1 cellular context compared by ENCODE assay signal in genomic region chr21:39885119-39885848, GRCh38.
TF ChIP-seq lines count a peak whose summit lies in the region.

No MANE protein-coding gene starts in this region.

TF ChIP-seq in GM23338, 12 proteins besides CTCF, POLR2A, EP300 and RAD21 (continued from another document):
- TF ChIP-seq, protein P1, sequence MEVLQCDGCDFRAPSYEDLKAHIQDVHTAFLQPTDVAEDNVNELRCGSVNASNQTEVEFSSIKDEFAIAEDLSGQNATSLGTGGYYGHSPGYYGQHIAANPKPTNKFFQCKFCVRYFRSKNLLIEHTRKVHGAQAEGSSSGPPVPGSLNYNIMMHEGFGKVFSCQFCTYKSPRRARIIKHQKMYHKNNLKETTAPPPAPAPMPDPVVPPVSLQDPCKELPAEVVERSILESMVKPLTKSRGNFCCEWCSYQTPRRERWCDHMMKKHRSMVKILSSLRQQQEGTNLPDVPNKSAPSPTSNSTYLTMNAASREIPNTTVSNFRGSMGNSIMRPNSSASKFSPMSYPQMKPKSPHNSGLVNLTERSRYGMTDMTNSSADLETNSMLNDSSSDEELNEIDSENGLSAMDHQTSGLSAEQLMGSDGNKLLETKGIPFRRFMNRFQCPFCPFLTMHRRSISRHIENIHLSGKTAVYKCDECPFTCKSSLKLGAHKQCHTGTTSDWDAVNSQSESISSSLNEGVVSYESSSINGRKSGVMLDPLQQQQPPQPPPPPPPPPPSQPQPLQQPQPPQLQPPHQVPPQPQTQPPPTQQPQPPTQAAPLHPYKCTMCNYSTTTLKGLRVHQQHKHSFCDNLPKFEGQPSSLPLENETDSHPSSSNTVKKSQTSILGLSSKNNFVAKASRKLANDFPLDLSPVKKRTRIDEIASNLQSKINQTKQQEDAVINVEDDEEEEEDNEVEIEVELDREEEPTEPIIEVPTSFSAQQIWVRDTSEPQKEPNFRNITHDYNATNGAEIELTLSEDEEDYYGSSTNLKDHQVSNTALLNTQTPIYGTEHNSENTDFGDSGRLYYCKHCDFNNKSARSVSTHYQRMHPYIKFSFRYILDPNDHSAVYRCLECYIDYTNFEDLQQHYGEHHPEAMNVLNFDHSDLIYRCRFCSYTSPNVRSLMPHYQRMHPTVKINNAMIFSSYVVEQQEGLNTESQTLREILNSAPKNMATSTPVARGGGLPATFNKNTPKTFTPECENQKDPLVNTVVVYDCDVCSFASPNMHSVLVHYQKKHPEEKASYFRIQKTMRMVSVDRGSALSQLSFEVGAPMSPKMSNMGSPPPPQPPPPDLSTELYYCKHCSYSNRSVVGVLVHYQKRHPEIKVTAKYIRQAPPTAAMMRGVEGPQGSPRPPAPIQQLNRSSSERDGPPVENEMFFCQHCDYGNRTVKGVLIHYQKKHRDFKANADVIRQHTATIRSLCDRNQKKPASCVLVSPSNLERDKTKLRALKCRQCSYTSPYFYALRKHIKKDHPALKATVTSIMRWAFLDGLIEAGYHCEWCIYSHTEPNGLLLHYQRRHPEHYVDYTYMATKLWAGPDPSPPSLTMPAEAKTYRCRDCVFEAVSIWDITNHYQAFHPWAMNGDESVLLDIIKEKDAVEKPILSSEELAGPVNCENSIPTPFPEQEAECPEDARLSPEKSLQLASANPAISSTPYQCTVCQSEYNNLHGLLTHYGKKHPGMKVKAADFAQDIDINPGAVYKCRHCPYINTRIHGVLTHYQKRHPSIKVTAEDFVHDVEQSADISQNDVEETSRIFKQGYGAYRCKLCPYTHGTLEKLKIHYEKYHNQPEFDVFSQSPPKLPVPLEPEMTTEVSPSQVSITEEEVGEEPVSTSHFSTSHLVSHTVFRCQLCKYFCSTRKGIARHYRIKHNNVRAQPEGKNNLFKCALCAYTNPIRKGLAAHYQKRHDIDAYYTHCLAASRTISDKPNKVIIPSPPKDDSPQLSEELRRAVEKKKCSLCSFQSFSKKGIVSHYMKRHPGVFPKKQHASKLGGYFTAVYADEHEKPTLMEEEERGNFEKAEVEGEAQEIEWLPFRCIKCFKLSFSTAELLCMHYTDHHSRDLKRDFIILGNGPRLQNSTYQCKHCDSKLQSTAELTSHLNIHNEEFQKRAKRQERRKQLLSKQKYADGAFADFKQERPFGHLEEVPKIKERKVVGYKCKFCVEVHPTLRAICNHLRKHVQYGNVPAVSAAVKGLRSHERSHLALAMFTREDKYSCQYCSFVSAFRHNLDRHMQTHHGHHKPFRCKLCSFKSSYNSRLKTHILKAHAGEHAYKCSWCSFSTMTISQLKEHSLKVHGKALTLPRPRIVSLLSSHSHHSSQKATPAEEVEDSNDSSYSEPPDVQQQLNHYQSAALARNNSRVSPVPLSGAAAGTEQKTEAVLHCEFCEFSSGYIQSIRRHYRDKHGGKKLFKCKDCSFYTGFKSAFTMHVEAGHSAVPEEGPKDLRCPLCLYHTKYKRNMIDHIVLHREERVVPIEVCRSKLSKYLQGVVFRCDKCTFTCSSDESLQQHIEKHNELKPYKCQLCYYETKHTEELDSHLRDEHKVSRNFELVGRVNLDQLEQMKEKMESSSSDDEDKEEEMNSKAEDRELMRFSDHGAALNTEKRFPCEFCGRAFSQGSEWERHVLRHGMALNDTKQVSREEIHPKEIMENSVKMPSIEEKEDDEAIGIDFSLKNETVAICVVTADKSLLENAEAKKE (CRISPR knock-in tag; IDR thresholded peaks at IDR 0.05), result no peak
- TF ChIP-seq EZH2phosphoT487 (IDR thresholded peaks at IDR 0.05; ENCODE audit: unreplicated experiment) (no peak), STAT1 (IDR thresholded peaks at IDR 0.05; ENCODE audit: unreplicated experiment) (no peak), ETS1 (IDR thresholded peaks at IDR 0.05) (no peak)
